9 cellular contexts compared by ENCODE assay signal in genomic region chr6:143449082-143449481, GRCh38. TPM values are rescaled to one million over a fixed set of nuclear protein-coding genes. Genes with fewer than 3 reads are reported as not detected.
A peak's percentile ranks its signal among the peaks of the same experiment; 100 is the strongest.
DNase-seq lines count a peak whose midpoint lies in the region; ATAC-seq and TF ChIP-seq lines count a peak whose summit lies in the region.
"Had no signal": no experiment of that assay in that cellular context is flagged by ENCODE, and none has a peak within 500 bp of the region (broad histone marks: within the 10 kb centered on the region; RNA-seq: fewer than 3 reads in every experiment).

No MANE protein-coding gene starts in this region.

- H3K4me1 ChIP-seq in Panc1 (ENCODE audit: control insufficient read depth, insufficient read depth, low read length) (peaks cover 14% of the 10 kb centered on the region), fibroblast of lung (ENCODE audit: control insufficient read depth, extremely low read depth, insufficient read depth, low read length) (peaks cover 8% of the 10 kb centered on the region), esophagus squamous epithelium (peaks cover 0 to 43% (median 13%) of the 10 kb centered on the region in 3 donors)

- POLR2A ChIA-PET in Panc1 (lab: Charles Lee) = no interaction called here

- peak overlapping the region; percentile 99 for H3K4me3 Mint-ChIP-seq in activated T-cell treated with anti-CD3 and anti-CD28 coated beads, Interleukin-2, amount 50 U/mL, for 4 hours
- H3K4me3 Mint-ChIP-seq in stimulated activated effector memory CD8-positive, alpha-beta T cell treated with anti-CD3 and anti-CD28 coated beads, Interleukin-12 subunit alpha, Interleukin-12 subunit beta, amount 100 ng/mL, for 72 hours = peak overlapping the region; percentile 97

- intact Hi-C loops in Panc1 (cut with micrococcal nuclease; ENCODE audit: unreplicated experiment) = no loop called here
- intact Hi-C loops in esophagus squamous epithelium (cut with DNase I) = no loop called here

- H3K36me3 ChIP-seq in Panc1 (ENCODE audit: control insufficient read depth, insufficient read depth, low read length) = peaks cover 2% of the 10 kb centered on the region; the same call in 1 of the 2 replicates
- H3K36me3 ChIP-seq in fibroblast of lung (ENCODE audit: control insufficient read depth, insufficient read depth, low read length) = no peaks in the 10 kb centered on the region
- H3K36me3 ChIP-seq in esophagus squamous epithelium = peaks cover 0 to 7% (median 0%) of the 10 kb centered on the region in 3 donors

- CTCF ChIA-PET in Panc1 (lab: Charles Lee) = no interaction called here

- no peak for ATAC-seq in activated T-cell treated with anti-CD3 and anti-CD28 coated beads, Interleukin-2, amount 50 U/mL, for 4 hours
- ATAC-seq in Panc1 = no peak
- ATAC-seq in stimulated activated effector memory CD8-positive, alpha-beta T cell treated with anti-CD3 and anti-CD28 coated beads, Interleukin-12 subunit alpha, Interleukin-12 subunit beta, amount 100 ng/mL, for 72 hours = no peak
- ATAC-seq in HG03139 (IDR thresholded peaks at IDR 0.05; ENCODE audit: unreplicated experiment) = no peak
- ATAC-seq in GM21529 (IDR thresholded peaks at IDR 0.05; ENCODE audit: unreplicated experiment) = no peak

- peaks cover 29% of the 10 kb centered on the region for H3K4me1 Mint-ChIP-seq in activated T-cell treated with anti-CD3 and anti-CD28 coated beads, Interleukin-2, amount 50 U/mL, for 4 hours (ENCODE audit: low read depth)
- H3K4me1 Mint-ChIP-seq in stimulated activated effector memory CD8-positive, alpha-beta T cell treated with anti-CD3 and anti-CD28 coated beads, Interleukin-12 subunit alpha, Interleukin-12 subunit beta, amount 100 ng/mL, for 72 hours = peaks cover 8% of the 10 kb centered on the region

- H3K9ac ChIP-seq in fibroblast of lung (ENCODE audit: insufficient read depth, low read length) = no peak overlapping the region

- H3K4me3 ChIP-seq in Panc1 (ENCODE audit: low read depth in 2 of 2, low read length in 2 of 2) (peak overlapping the region; percentile 89 to 92), fibroblast of lung (replicated peaks in 1 of 4; ENCODE audit: control extremely low read depth in 1 of 4, insufficient read depth in 1 of 4, low read depth in 3 of 4, low read length in 4 of 4) (peak overlapping the region; percentile 71 to 95 (median 90)), esophagus squamous epithelium (peak overlapping the region in 2 of 4 donors; percentile 73 to 78)

- no peaks in the 10 kb centered on the region for H3K27me3 Mint-ChIP-seq in activated T-cell treated with anti-CD3 and anti-CD28 coated beads, Interleukin-2, amount 50 U/mL, for 4 hours (ENCODE audit: low read depth)

- 67 to 79% methylated on average over 4 of the region's 4 CpGs for WGBS in esophagus squamous epithelium, 2 donors

- no peaks in the 10 kb centered on the region for H3K9me3 Mint-ChIP-seq in activated T-cell treated with anti-CD3 and anti-CD28 coated beads, Interleukin-2, amount 50 U/mL, for 4 hours
- H3K9me3 Mint-ChIP-seq in stimulated activated effector memory CD8-positive, alpha-beta T cell treated with anti-CD3 and anti-CD28 coated beads, Interleukin-12 subunit alpha, Interleukin-12 subunit beta, amount 100 ng/mL, for 72 hours = no peaks in the 10 kb centered on the region

- H3K36me3 Mint-ChIP-seq in activated T-cell treated with anti-CD3 and anti-CD28 coated beads, Interleukin-2, amount 50 U/mL, for 4 hours (ENCODE audit: insufficient read depth) = peaks cover 13% of the 10 kb centered on the region
- H3K36me3 Mint-ChIP-seq in stimulated activated effector memory CD8-positive, alpha-beta T cell treated with anti-CD3 and anti-CD28 coated beads, Interleukin-12 subunit alpha, Interleukin-12 subunit beta, amount 100 ng/mL, for 72 hours = peaks cover 22% of the 10 kb centered on the region

- in situ Hi-C loops in Panc1 (cut with HindIII; ENCODE audit: low pct_unique_long_range_greater_than_20kb, low sequenced_read_pairs) = no loop called here

- no TSS peak for BruUV-seq in Panc1 (replicated peaks; lab: Mats Ljungman, UMichigan)

- no peaks in the 10 kb centered on the region for H4K20me1 ChIP-seq in fibroblast of lung (ENCODE audit: control insufficient read depth, extremely low read depth, insufficient read depth, low read length)

- H3K79me2 ChIP-seq in fibroblast of lung (ENCODE audit: control insufficient read depth, insufficient read depth, low read length) = peaks cover 18% of the 10 kb centered on the region

- peak overlapping the region; percentile 89 for H3K4me2 ChIP-seq in fibroblast of lung (ENCODE audit: extremely low read depth, insufficient read depth, low read length)

- no peak for TF ChIP-seq POLR2A in esophagus squamous epithelium (IDR thresholded peaks at IDR 0.05)

- DNase-seq in activated T-cell treated with anti-CD3 and anti-CD28 coated beads, Interleukin-2, amount 50 U/mL, for 4 hours = no peak
- DNase-seq in activated T-cell treated with anti-CD3 and anti-CD28 coated beads for 4 hours (no peak), Panc1 (ENCODE audit: low read depth, low spot score) (no peak), fibroblast of lung (ENCODE audit: low read depth in 2 of 2) (no peak), esophagus squamous epithelium (lab: John Stamatoyannopoulos, UW) (no peak)
- no peak for DNase-seq in stimulated activated effector memory CD8-positive, alpha-beta T cell treated with anti-CD3 and anti-CD28 coated beads, Interleukin-12 subunit alpha, Interleukin-12 subunit beta, amount 100 ng/mL, for 72 hours (ENCODE audit: low spot score in 2 of 2)
- DNase-seq: NCI-H1092 treated with DMSO at 0.1 percent for 48 hours had no signal

- peak overlapping the region; percentile 95 for H3K27ac ChIP-seq in Panc1 (ENCODE audit: low read length)
- H3K27ac ChIP-seq in fibroblast of lung (ENCODE audit: insufficient read depth, low read length) = no peak overlapping the region
- peak overlapping the region in 1 of 4 donors; percentile 86 for H3K27ac ChIP-seq in esophagus squamous epithelium

- H3K9me3 ChIP-seq in Panc1 (ENCODE audit: control insufficient read depth, insufficient read depth, low read depth, low read length) = no peaks in the 10 kb centered on the region
- H3K9me3 ChIP-seq in fibroblast of lung (ENCODE audit: control insufficient read depth, insufficient read depth, low read depth, low read length) = no peaks in the 10 kb centered on the region
- H3K9me3 ChIP-seq in esophagus squamous epithelium = no peaks in the 10 kb centered on the region

- no peak overlapping the region for H3K27ac Mint-ChIP-seq in stimulated activated effector memory CD8-positive, alpha-beta T cell treated with anti-CD3 and anti-CD28 coated beads, Interleukin-12 subunit alpha, Interleukin-12 subunit beta, amount 100 ng/mL, for 72 hours

- no peak for TF ChIP-seq CTCF in Panc1 (IDR thresholded peaks at IDR 0.05)
- TF ChIP-seq CTCF in fibroblast of lung (conservative IDR thresholded peaks at IDR 0.05 in 1 of 2, IDR thresholded peaks at IDR 0.05 in 1 of 2; ENCODE audit: low read depth in 1 of 2, low read length in 2 of 2) = no peak
- no peak for TF ChIP-seq CTCF in esophagus squamous epithelium (IDR thresholded peaks at IDR 0.05)

- H2AFZ ChIP-seq in fibroblast of lung (ENCODE audit: low read length) = no peak overlapping the region

- no peaks in the 10 kb centered on the region for H3K27me3 ChIP-seq in Panc1 (ENCODE audit: control insufficient read depth, insufficient read depth, low read length)
- H3K27me3 ChIP-seq in fibroblast of lung (ENCODE audit: control insufficient read depth, insufficient read depth, low read length) = no peaks in the 10 kb centered on the region
- H3K27me3 ChIP-seq in esophagus squamous epithelium = no peaks in the 10 kb centered on the region

RNA-seq across cellular contexts. Expression of gene ADAT2, which starts 1.4 kb away (rescaled TPM):
- total RNA-seq in activated T-cell treated with anti-CD3 and anti-CD28 coated beads, Interleukin-2, amount 50 U/mL, for 4 hours = 10 to 100 TPM; 28.8 to 30.9 (median 29.3) TPM
- total RNA-seq in Panc1 (2021; ENCODE audit: unreplicated experiment) = 6.4 TPM
- polyA plus RNA-seq in Panc1 (2012; ENCODE audit: insufficient read length) = 4.3 TPM
- 4.1 and 5.0 TPM in 2 replicates for total RNA-seq in fibroblast of lung
- polyA plus RNA-seq in fibroblast of lung = 4.7 TPM in 2 replicates
- polyA plus RNA-seq in fibroblast of lung (2012) = 3.4 and 3.7 TPM in 2 replicates
- polyA minus RNA-seq in fibroblast of lung (ENCODE audit: low replicate concordance) = 0.16 and 1.1 TPM in 2 replicates
- 10 to 100 TPM in 1 of 4 donors, 1 to 10 TPM in 3; 3.5 to 12.0 (median 6.7) TPM for total RNA-seq in esophagus squamous epithelium

RNA-seq across cellular contexts. Expression of gene PEX3, which starts 1.5 kb away (rescaled TPM):
- 10 to 100 TPM; 22.3 to 26.5 (median 25.5) TPM for total RNA-seq in activated T-cell treated with anti-CD3 and anti-CD28 coated beads, Interleukin-2, amount 50 U/mL, for 4 hours
- total RNA-seq in Panc1 (2021; ENCODE audit: unreplicated experiment) (16.5 TPM), fibroblast of lung (20.3 and 25.6 TPM in 2 replicates), esophagus squamous epithelium (10 to 100 TPM; 17.6 to 27.9 (median 22.3) TPM)
- polyA plus RNA-seq in Panc1 (2012; ENCODE audit: insufficient read length) = 10.8 TPM
- polyA plus RNA-seq in fibroblast of lung = 22.4 and 31.2 TPM in 2 replicates
- 16.9 and 23.3 TPM in 2 replicates for polyA plus RNA-seq in fibroblast of lung (2012)
- polyA minus RNA-seq in fibroblast of lung (ENCODE audit: low replicate concordance) = 6.4 and 13.0 TPM in 2 replicates
